In genomic region chr6:51487937-51488336, GRCh38 we compare ENCODE assay signal across 27 cellular contexts.
"Had no signal": no experiment of that assay in that cellular context is flagged by ENCODE, and none has a peak within 500 bp of the region (broad histone marks: within the 10 kb centered on the region; RNA-seq: fewer than 3 reads in every experiment).

No MANE protein-coding gene starts in this region.

- H3K36me3 ChIP-seq: neural progenitor cell, ovary, right lobe of liver, sigmoid colon, stomach, tibial artery, transverse colon, upper lobe of left lung had no signal

- H3K36me3 Mint-ChIP-seq: naive thymus-derived CD4-positive, alpha-beta T cell; natural killer cell; stimulated activated effector memory CD8-positive, alpha-beta T cell treated with anti-CD3 and anti-CD28 coated beads, Interleukin-12 subunit alpha, Interleukin-12 subunit beta, amount 100 ng/mL, for 72 hours; stimulated activated naive B cell treated with anti-CD40 and anti-IgM and Interleukin-4, amounts not matched to agents 10 μg/mL and 1 μg/mL and 100 μg/mL, for 72 hours had no signal

- H3K27ac ChIP-seq: neural progenitor cell, ovary, parathyroid adenoma, psoas muscle, right lobe of liver, sigmoid colon, stomach, tibial artery, transverse colon, upper lobe of left lung had no signal

- H3K4me2 ChIP-seq: neural progenitor cell had no signal

- H3K4me3 ChIP-seq: neural progenitor cell, ovary, psoas muscle, right lobe of liver, sigmoid colon, stomach, tibial artery, transverse colon, upper lobe of left lung had no signal

- H3K27ac Mint-ChIP-seq: naive thymus-derived CD4-positive, alpha-beta T cell; natural killer cell; nephron; neural progenitor cell; progenitor cell of endocrine pancreas; stimulated activated effector memory CD8-positive, alpha-beta T cell treated with anti-CD3 and anti-CD28 coated beads, Interleukin-12 subunit alpha, Interleukin-12 subunit beta, amount 100 ng/mL, for 72 hours; stimulated activated naive B cell treated with anti-CD40 and anti-IgM and Interleukin-4, amounts not matched to agents 10 μg/mL and 1 μg/mL and 100 μg/mL, for 72 hours; stimulated activated naive CD8-positive, alpha-beta T cell treated with anti-CD3 and anti-CD28 coated beads, Interleukin-15, Interleukin-2, amounts not matched to agents 100 ng/mL and 50 ng/mL, for 24 hours had no signal

- H3K4me3 Mint-ChIP-seq: naive thymus-derived CD4-positive, alpha-beta T cell; natural killer cell; nephron; neural progenitor cell; stimulated activated effector memory CD8-positive, alpha-beta T cell treated with anti-CD3 and anti-CD28 coated beads, Interleukin-12 subunit alpha, Interleukin-12 subunit beta, amount 100 ng/mL, for 72 hours; stimulated activated naive B cell treated with anti-CD40 and anti-IgM and Interleukin-4, amounts not matched to agents 10 μg/mL and 1 μg/mL and 100 μg/mL, for 72 hours; stimulated activated naive CD8-positive, alpha-beta T cell treated with anti-CD3 and anti-CD28 coated beads, Interleukin-15, Interleukin-2, amounts not matched to agents 100 ng/mL and 50 ng/mL, for 24 hours had no signal

- H3K27me3 Mint-ChIP-seq: naive thymus-derived CD4-positive, alpha-beta T cell; progenitor cell of endocrine pancreas; stimulated activated naive B cell treated with anti-CD40 and anti-IgM and Interleukin-4, amounts not matched to agents 10 μg/mL and 1 μg/mL and 100 μg/mL, for 72 hours; stimulated activated naive CD8-positive, alpha-beta T cell treated with anti-CD3 and anti-CD28 coated beads, Interleukin-15, Interleukin-2, amounts not matched to agents 100 ng/mL and 50 ng/mL, for 24 hours had no signal

- H3K4me1 Mint-ChIP-seq: naive thymus-derived CD4-positive, alpha-beta T cell; natural killer cell; nephron; stimulated activated effector memory CD8-positive, alpha-beta T cell treated with anti-CD3 and anti-CD28 coated beads, Interleukin-12 subunit alpha, Interleukin-12 subunit beta, amount 100 ng/mL, for 72 hours; stimulated activated naive B cell treated with anti-CD40 and anti-IgM and Interleukin-4, amounts not matched to agents 10 μg/mL and 1 μg/mL and 100 μg/mL, for 72 hours had no signal

- FAIRE-seq: small intestine, urothelium cell line had no signal

- H3K9ac ChIP-seq: neural progenitor cell, parathyroid adenoma had no signal

- H3K9me3 ChIP-seq: ovary, psoas muscle, right lobe of liver, sigmoid colon, tibial artery, transverse colon, upper lobe of left lung had no signal

- H3K27me3 ChIP-seq: neural progenitor cell, ovary, right lobe of liver, sigmoid colon, stomach, tibial artery, transverse colon, upper lobe of left lung had no signal

- DNase-seq: naive thymus-derived CD4-positive, alpha-beta T cell; natural killer cell; occipital lobe; ovary; posterior cingulate gyrus; psoas muscle; right cardiac atrium; right lobe of liver; sigmoid colon; small intestine; stimulated activated CD4-positive, alpha-beta T cell treated with anti-CD3 and anti-CD28 coated beads, Interleukin-15, amount 100 ng/mL, for 24 hours; stimulated activated CD4-positive, alpha-beta T cell treated with anti-CD3 and anti-CD28 coated beads, Interleukin-2, amount 100 ng/mL, for 24 hours; stimulated activated CD4-positive, alpha-beta T cell treated with anti-CD3 and anti-CD28 coated beads, Interleukin-2, amount 100 ng/mL, for 48 hours; stimulated activated CD4-positive, alpha-beta T cell treated with anti-CD3 and anti-CD28 coated beads, Interleukin-4, amount 100 ng/mL, for 24 hours; stimulated activated naive B cell treated with anti-CD40 and anti-IgM and Interleukin-4, amounts not matched to agents 10 μg/mL and 1 μg/mL and 100 μg/mL, for 72 hours; stimulated activated naive CD4-positive, alpha-beta T cell treated with Interleukin-2 at 50 U/mL for 16 hours; stomach; tibial artery; transverse colon; upper lobe of left lung had no signal

- H2AFZ ChIP-seq: neural progenitor cell, parathyroid adenoma had no signal

- H3K79me2 ChIP-seq: parathyroid adenoma had no signal

- H3K4me1 ChIP-seq: parathyroid adenoma, psoas muscle, right lobe of liver, sigmoid colon, stomach, tibial artery, transverse colon, upper lobe of left lung had no signal

- ATAC-seq: naive thymus-derived CD4-positive, alpha-beta T cell; natural killer cell; psoas muscle; right cardiac atrium; stimulated activated effector memory CD8-positive, alpha-beta T cell treated with anti-CD3 and anti-CD28 coated beads, Interleukin-12 subunit alpha, Interleukin-12 subunit beta, amount 100 ng/mL, for 72 hours; stimulated activated naive B cell treated with anti-CD40 and anti-IgM and Interleukin-4, amounts not matched to agents 10 μg/mL and 1 μg/mL and 100 μg/mL, for 72 hours had no signal
